In the genomic region with DNA sequence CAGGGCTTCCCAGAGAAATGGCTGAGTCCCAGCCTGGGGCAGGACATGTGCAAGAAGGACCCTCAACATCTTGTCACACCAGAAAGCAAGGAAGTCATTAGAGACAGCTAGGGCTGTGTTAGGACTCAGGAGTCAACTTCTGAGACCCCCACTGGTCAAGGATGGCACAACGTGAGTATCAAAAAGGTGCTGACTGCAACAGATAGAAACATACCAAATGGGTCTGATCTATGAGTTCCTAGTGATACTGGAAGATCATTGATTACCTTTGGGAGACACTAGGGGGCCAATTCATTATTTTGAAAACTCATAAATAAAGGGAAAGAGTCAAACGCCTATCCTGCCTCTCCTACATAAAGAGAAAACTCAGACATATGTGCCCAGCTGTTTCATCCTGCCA, we compare ENCODE assay signal across 18 cellular contexts.
DNase-seq lines count a peak whose midpoint lies in the region; ATAC-seq and TF ChIP-seq lines count a peak whose summit lies in the region.
"Had no signal": no experiment of that assay in that cellular context is flagged by ENCODE, and none has a peak within 500 bp of the region (broad histone marks: within the 10 kb centered on the region; RNA-seq: fewer than 3 reads in every experiment).

No MANE protein-coding gene starts in this region.

- peaks cover 33% of the 10 kb centered on the region for H3K27me3 Mint-ChIP-seq in activated naive CD8-positive, alpha-beta T cell treated with anti-CD3 and anti-CD28 coated beads, Interleukin-2, amount 50 U/mL, for 24 hours

- H3K79me2 ChIP-seq in Karpas-422 (ENCODE audit: low read length) = no peaks in the 10 kb centered on the region

- no peak overlapping the region for H3K4me2 ChIP-seq in Karpas-422 (ENCODE audit: low read depth, low read length, poor library complexity, severe bottlenecking)

- no peaks in the 10 kb centered on the region for H4K20me1 ChIP-seq in Karpas-422 (ENCODE audit: insufficient read depth, low read depth, low read length)

- no peak overlapping the region for H2AFZ ChIP-seq in Karpas-422 (ENCODE audit: low read length)
- H2AFZ ChIP-seq: GM23248 had no signal

- H3K9me3 Mint-ChIP-seq in activated naive CD8-positive, alpha-beta T cell treated with anti-CD3 and anti-CD28 coated beads, Interleukin-2, amount 50 U/mL, for 24 hours = peaks cover 7% of the 10 kb centered on the region

- no peak overlapping the region for H3K27ac ChIP-seq in Karpas-422 (ENCODE audit: low read length)
- H3K27ac ChIP-seq: GM23248, SJSA1 had no signal

- no peaks in the 10 kb centered on the region for H3K9me3 ChIP-seq in Karpas-422 (ENCODE audit: low read length)

- H3K4me1 Mint-ChIP-seq in activated naive CD8-positive, alpha-beta T cell treated with anti-CD3 and anti-CD28 coated beads, Interleukin-2, amount 50 U/mL, for 24 hours = peaks cover 2% of the 10 kb centered on the region

- H3K4me3 Mint-ChIP-seq in activated naive CD8-positive, alpha-beta T cell treated with anti-CD3 and anti-CD28 coated beads, Interleukin-2, amount 50 U/mL, for 24 hours = no peak overlapping the region
- H3K4me3 Mint-ChIP-seq: CD14-positive monocyte had no signal

- no peaks in the 10 kb centered on the region for H3K27me3 ChIP-seq in Karpas-422 (ENCODE audit: low read length)
- H3K27me3 ChIP-seq: SJSA1 had no signal

- no peaks in the 10 kb centered on the region for H3K9me2 ChIP-seq in Karpas-422 (replicated peaks; ENCODE audit: insufficient read depth, low read length)

- H3K36me3 Mint-ChIP-seq in activated naive CD8-positive, alpha-beta T cell treated with anti-CD3 and anti-CD28 coated beads, Interleukin-2, amount 50 U/mL, for 24 hours (ENCODE audit: low read depth) = no peaks in the 10 kb centered on the region

- no peaks in the 10 kb centered on the region for H3K4me1 ChIP-seq in Karpas-422 (ENCODE audit: low read length)

- ATAC-seq in activated naive CD8-positive, alpha-beta T cell treated with anti-CD3 and anti-CD28 coated beads, Interleukin-2, amount 50 U/mL, for 24 hours = no peak

- TF ChIP-seq CTCF in GM12872 (IDR thresholded peaks at IDR 0.05; ENCODE audit: insufficient read depth, low read depth, low read length) = peak; percentile 22; the same call in 1 of the 3 replicates
- TF ChIP-seq CTCF in epithelial cell of proximal tubule (conservative IDR thresholded peaks at IDR 0.05; ENCODE audit: low read depth, low read length) = peak; percentile 25
- peak; percentile 15 for TF ChIP-seq CTCF in retinal pigment epithelial cell (conservative IDR thresholded peaks at IDR 0.05; ENCODE audit: low read depth, low read length)

- no peak overlapping the region for H3K27ac Mint-ChIP-seq in activated naive CD8-positive, alpha-beta T cell treated with anti-CD3 and anti-CD28 coated beads, Interleukin-2, amount 50 U/mL, for 24 hours

- no peaks in the 10 kb centered on the region for H3K36me3 ChIP-seq in Karpas-422 (ENCODE audit: insufficient read depth, low read length)
- H3K36me3 ChIP-seq: SJSA1 had no signal

- no peak overlapping the region for H3K9ac ChIP-seq in Karpas-422 (ENCODE audit: low read length)
- H3K9ac ChIP-seq: GM23248 had no signal

- no peak overlapping the region for H3K4me3 ChIP-seq in epithelial cell of proximal tubule (ENCODE audit: low read depth, low read length)
- no peak overlapping the region for H3K4me3 ChIP-seq in retinal pigment epithelial cell (ENCODE audit: low read length)
- H3K4me3 ChIP-seq in Karpas-422 (ENCODE audit: low read length) = no peak overlapping the region
- H3K4me3 ChIP-seq: GM23248, SJSA1 had no signal

- DNase-seq in HT-29 (ENCODE audit: low spot score) = peak; percentile 16
- no peak for DNase-seq in epithelial cell of proximal tubule (ENCODE audit: low read depth)
- no peak for DNase-seq in retinal pigment epithelial cell (ENCODE audit: low read depth)
- no peak for DNase-seq in stimulated activated naive CD4-positive, alpha-beta T cell (lab: John Stamatoyannopoulos, UW)
- no peak for DNase-seq in activated naive CD8-positive, alpha-beta T cell treated with anti-CD3 and anti-CD28 coated beads, Interleukin-2, amount 50 U/mL, for 24 hours
- DNase-seq in Karpas-422 = no peak
- DNase-seq: DMS 273 treated with DMSO at 0.1 percent for 48 hours; GM23248; IMR-90; Kasumi-1; NCI-H1436; NCI-H2029 treated with DMSO at 0.1 percent for 48 hours; NCI-H2171 treated with DMSO at 0.1 percent for 48 hours; NCI-H446 treated with DMSO at 0.1 percent for 48 hours; NK-92 treated with Interleukin-12 subunit alpha and Interleukin-12 subunit beta, amount 100 ng/mL, for 24 hours had no signal
